Comparison of ENCODE assay signal across 1 cellular context in genomic region chr17:2049333-2050245, GRCh38.
A peak's percentile ranks its signal among the peaks of the same experiment; 100 is the strongest.
TF ChIP-seq lines count a peak whose summit lies in the region.

No MANE protein-coding gene starts in this region.

TF ChIP-seq in K562, 482 proteins besides CTCF, POLR2A, EP300 and RAD21 (continues in another document):
- 0 out of 2 replicates have a peak, but pooled peaks have one; percentile 26 for TF ChIP-seq SMAD4 (CRISPR knock-in tag; conservative IDR thresholded peaks at IDR 0.05)
- TF ChIP-seq ZNF121 (CRISPR knock-in tag; conservative IDR thresholded peaks at IDR 0.05): no peak
- no peak for TF ChIP-seq ZNF592 (IDR thresholded peaks at IDR 0.05)
- TF ChIP-seq ZBTB40 (IDR thresholded peaks at IDR 0.05): no peak
- TF ChIP-seq ZBTB40 (CRISPR knock-in tag; IDR thresholded peaks at IDR 0.05): no peak
- TF ChIP-seq TBP (optimal IDR thresholded peaks at IDR 0.05; ENCODE audit: low read depth, low read length): no peak
- no peak for TF ChIP-seq NR1H2 (CRISPR knock-in tag; IDR thresholded peaks at IDR 0.05)
- no peak for TF ChIP-seq KLF13 (tag; IDR thresholded peaks at IDR 0.05; ENCODE audit: borderline replicate concordance, low read depth)
- TF ChIP-seq PRMT5 (CRISPR knock-in tag; IDR thresholded peaks at IDR 0.05): no peak
- TF ChIP-seq GMEB1 (CRISPR knock-in tag; IDR thresholded peaks at IDR 0.05): peak; percentile 87
- TF ChIP-seq TAF15 (IDR thresholded peaks at IDR 0.05; ENCODE audit: low read depth, low read length): no peak
- no peak for TF ChIP-seq TCF3 (CRISPR knock-in tag; IDR thresholded peaks at IDR 0.05)
- TF ChIP-seq HDGF (IDR thresholded peaks at IDR 0.05): no peak
- no peak for TF ChIP-seq PPARD (CRISPR knock-in tag; IDR thresholded peaks at IDR 0.05)
- no peak for TF ChIP-seq SRSF3 (IDR thresholded peaks at IDR 0.05; ENCODE audit: insufficient read depth, low read length)
- TF ChIP-seq ESRRB (CRISPR knock-in tag; IDR thresholded peaks at IDR 0.05; ENCODE audit: borderline replicate concordance): no peak
- TF ChIP-seq TAF1 (IDR thresholded peaks at IDR 0.05; ENCODE audit: control insufficient read depth, extremely low read depth, insufficient read depth, low read length, severe bottlenecking): no peak
- peak; percentile 81 for TF ChIP-seq SAP30 (IDR thresholded peaks at IDR 0.05; ENCODE audit: borderline replicate concordance, insufficient read depth, low read depth, low read length, poor library complexity, severe bottlenecking)
- TF ChIP-seq ZKSCAN3 (CRISPR knock-in tag; IDR thresholded peaks at IDR 0.05): no peak
- TF ChIP-seq ZNF57 (CRISPR knock-in tag; IDR thresholded peaks at IDR 0.05): no peak
- TF ChIP-seq HOMEZ (CRISPR knock-in tag; IDR thresholded peaks at IDR 0.05): no peak
- TF ChIP-seq GTF2F1 (IDR thresholded peaks at IDR 0.05; ENCODE audit: low read depth, low read length): no peak
- no peak for TF ChIP-seq RBM14 (IDR thresholded peaks at IDR 0.05; ENCODE audit: borderline replicate concordance, insufficient read depth, low read depth, low read length)
- TF ChIP-seq ZNF740 (CRISPR knock-in tag; IDR thresholded peaks at IDR 0.05): no peak
- no peak for TF ChIP-seq ZNF740 (tag; IDR thresholded peaks at IDR 0.05)
- peak; percentile 23; the same call in 1 of the 2 replicates for TF ChIP-seq ERF (CRISPR knock-in tag; IDR thresholded peaks at IDR 0.05)
- peak; percentile 14; the same call in 1 of the 2 replicates for TF ChIP-seq FOXP1 (CRISPR knock-in tag; IDR thresholded peaks at IDR 0.05)
- TF ChIP-seq ELF1 (tag; IDR thresholded peaks at IDR 0.05): no peak
- TF ChIP-seq CEBPB (tag; IDR thresholded peaks at IDR 0.05): no peak
- TF ChIP-seq DEAF1 (CRISPR knock-in tag; IDR thresholded peaks at IDR 0.05): no peak
- no peak for TF ChIP-seq MTA1 (IDR thresholded peaks at IDR 0.05; ENCODE audit: borderline replicate concordance)
- 0 out of 2 replicates have a peak, but pooled peaks have one; percentile 57 for TF ChIP-seq ETS1 (conservative IDR thresholded peaks at IDR 0.05; ENCODE audit: control insufficient read depth, low read depth, low read length)
- TF ChIP-seq GABPB2 (CRISPR knock-in tag; conservative IDR thresholded peaks at IDR 0.05): no peak
- no peak for TF ChIP-seq ZNF785 (CRISPR knock-in tag; IDR thresholded peaks at IDR 0.05)
- TF ChIP-seq ZBTB26 (CRISPR knock-in tag; IDR thresholded peaks at IDR 0.05): no peak
- no peak for TF ChIP-seq THRA (IDR thresholded peaks at IDR 0.05)
- no peak for TF ChIP-seq ZNF830 (CRISPR knock-in tag; IDR thresholded peaks at IDR 0.05)
